10 cellular contexts compared by ENCODE assay signal in genomic region chr18:9804517-9805104, GRCh38.
A peak's percentile ranks its signal among the peaks of the same experiment; 100 is the strongest.
DNase-seq lines count a peak whose midpoint lies in the region; ATAC-seq, FAIRE-seq and TF ChIP-seq lines count a peak whose summit lies in the region.
"Had no signal": no experiment of that assay in that cellular context is flagged by ENCODE, and none has a peak within 500 bp of the region (broad histone marks: within the 10 kb centered on the region; RNA-seq: fewer than 3 reads in every experiment).

No MANE protein-coding gene starts in this region.

- TF ChIP-seq CTCF in foreskin keratinocyte (conservative IDR thresholded peaks at IDR 0.05) = peak; percentile 29
- no peak for TF ChIP-seq CTCF in prostate gland (IDR thresholded peaks at IDR 0.05)

- no peak overlapping the region for H3K27ac ChIP-seq in foreskin keratinocyte
- H3K27ac ChIP-seq in prostate gland = peak overlapping the region; percentile 38 to 49

- no peaks in the 10 kb centered on the region for H3K36me3 ChIP-seq in prostate gland

- DNase-seq in DMS 273 (lab: John Stamatoyannopoulos, UW; ENCODE audit: unreplicated experiment) (peak; percentile 79), NCI-H748 (lab: John Stamatoyannopoulos, UW; ENCODE audit: unreplicated experiment) (peak; percentile 77), foreskin keratinocyte (no peak), prostate gland (ENCODE audit: low spot score) (peak; percentile 44), NOMO-1 treated with dmso at 0.1 percent for 144 hours (lab: John Stamatoyannopoulos, UW; ENCODE audit: unreplicated experiment) (no peak), AG08395 (ENCODE audit: low spot score) (no peak), COLO829 (ENCODE audit: low spot score) (no peak), GM12891 (ENCODE audit: insufficient read length, low spot score) (no peak)
- DNase-seq: NCI-H187 treated with DMSO at 0.1 percent for 48 hours; stimulated activated CD4-positive, alpha-beta T cell treated with anti-CD3 and anti-CD28 coated beads, Interleukin-2, amount 100 ng/mL, for 24 hours had no signal

- H3K27me3 ChIP-seq in foreskin keratinocyte (no peaks in the 10 kb centered on the region), prostate gland (replicated peaks; ENCODE audit: insufficient read depth) (no peaks in the 10 kb centered on the region)

- peaks cover 9% of the 10 kb centered on the region for H3K4me1 ChIP-seq in foreskin keratinocyte
- peaks cover 14% of the 10 kb centered on the region for H3K4me1 ChIP-seq in prostate gland (replicated peaks)

- ATAC-seq in foreskin keratinocyte = no peak

- 27% methylated on average over 5 of the region's 5 CpGs for WGBS in prostate gland

- intact Hi-C loops in prostate gland (cut with DNase I) = loop anchor here (5.0 to 10.0 kb wide), 2 partner anchors 53 to 720 kb away; partner anchors contain the start of gene NAPG

- FAIRE-seq in GM12891 (lab: Jason Lieb, UNC) = no peak

- no peak for TF ChIP-seq POLR2A in prostate gland (IDR thresholded peaks at IDR 0.05)
- TF ChIP-seq POLR2A in GM12891 (IDR thresholded peaks at IDR 0.05; ENCODE audit: low read depth, low read length) = no peak

- no peak overlapping the region for H3K4me3 ChIP-seq in prostate gland

- no peaks in the 10 kb centered on the region for H3K9me3 ChIP-seq in prostate gland

TF ChIP-seq in GM12891, 5 proteins besides CTCF, POLR2A, EP300 and RAD21:
- TF ChIP-seq POLR2AphosphoS5 (IDR thresholded peaks at IDR 0.05; ENCODE audit: low read depth, low read length) = no peak
- TF ChIP-seq PAX5 (IDR thresholded peaks at IDR 0.05; ENCODE audit: insufficient read depth, low read length, severe bottlenecking) = no peak
- TF ChIP-seq SPI1 (IDR thresholded peaks at IDR 0.05; ENCODE audit: low read depth, low read length) = no peak
- no peak for TF ChIP-seq TAF1 (IDR thresholded peaks at IDR 0.05; ENCODE audit: low read depth, low read length)
- no peak for TF ChIP-seq POU2F2 (IDR thresholded peaks at IDR 0.05; ENCODE audit: low read depth, low read length)

Comparison
In these comparisons a context has a peak if more than half of its experiments do, and no peak if none do; other contexts are left out.
1. DNase-seq: peak in DMS 273 (single experiment), NCI-H748 (single experiment) and prostate gland (single experiment); none in foreskin keratinocyte (0 of 2), NOMO-1 treated with dmso at 0.1 percent for 144 hours (single experiment), AG08395 (single experiment), COLO829 (single experiment) and GM12891 (single experiment).